ENCODE assay signal across 9 cellular contexts in the genomic region with DNA sequence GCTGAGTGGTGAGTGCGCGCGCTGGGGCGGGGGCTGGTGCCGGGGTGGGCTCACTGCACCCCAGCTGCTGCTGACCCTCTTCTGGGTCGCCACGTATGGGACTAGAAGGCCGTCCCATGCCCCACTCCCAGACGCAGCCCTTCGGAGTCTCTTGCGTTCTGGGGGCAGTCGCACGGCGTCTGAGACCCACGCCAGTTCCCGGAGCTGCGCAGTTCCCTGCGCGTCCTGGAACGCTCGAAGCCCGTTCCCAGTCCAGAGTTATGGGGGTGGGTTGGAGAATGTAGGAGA. TPM values are rescaled to one million over a fixed set of nuclear protein-coding genes. Genes with fewer than 3 reads are reported as not detected.
DNase-seq lines count a peak whose midpoint lies in the region; ATAC-seq and TF ChIP-seq lines count a peak whose summit lies in the region.
"Had no signal": no experiment of that assay in that cellular context is flagged by ENCODE, and none has a peak within 500 bp of the region (broad histone marks: within the 10 kb centered on the region; RNA-seq: fewer than 3 reads in every experiment).

No MANE protein-coding gene starts in this region.

- peak overlapping the region; percentile 96 for H2AFZ ChIP-seq in hepatocyte

- H3K27ac Mint-ChIP-seq in activated T-helper 17 cell treated with anti-CD3 and anti-CD28 coated beads, Interleukin-2, amount 50 U/mL, for 72 hours: no peak overlapping the region

- H3K4me3 Mint-ChIP-seq in activated T-helper 17 cell treated with anti-CD3 and anti-CD28 coated beads, Interleukin-2, amount 50 U/mL, for 72 hours: peak overlapping the region; percentile 71

- TF ChIP-seq POLR2A in sigmoid colon (IDR thresholded peaks at IDR 0.05): no peak

- no peaks in the 10 kb centered on the region for H4K20me1 ChIP-seq in hepatocyte (ENCODE audit: insufficient read depth, poor library complexity, severe bottlenecking)

- H3K36me3 Mint-ChIP-seq in activated T-helper 17 cell treated with anti-CD3 and anti-CD28 coated beads, Interleukin-2, amount 50 U/mL, for 72 hours (ENCODE audit: low read depth): no peaks in the 10 kb centered on the region

- DNase-seq in GM20000 (ENCODE audit: low spot score): peak; percentile 28
- no peak for DNase-seq in hepatocyte (ENCODE audit: low spot score)
- no peak for DNase-seq in sigmoid colon
- DNase-seq in G401 (ENCODE audit: low spot score): no peak
- DNase-seq in OCI-M1 (lab: John Stamatoyannopoulos, UW): no peak
- no peak for DNase-seq in HuH-7.5 (ENCODE audit: low spot score)
- DNase-seq in NCI-H1417 (lab: John Stamatoyannopoulos, UW): no peak
- DNase-seq: SW 1271 had no signal

- H3K4me3 ChIP-seq in hepatocyte: peak overlapping the region; percentile 50
- peak overlapping the region; percentile 63 to 80 (median 66) for H3K4me3 ChIP-seq in sigmoid colon

- no peaks in the 10 kb centered on the region for H3K9me2 ChIP-seq in hepatocyte (replicated peaks; ENCODE audit: insufficient read depth)

- H3K4me1 ChIP-seq in hepatocyte (ENCODE audit: insufficient read depth) (peaks cover 13% of the 10 kb centered on the region), sigmoid colon (peaks cover 0 to 32% (median 28%) of the 10 kb centered on the region in 4 donors)

- TF ChIP-seq CTCF in GM20000 (IDR thresholded peaks at IDR 0.05; ENCODE audit: extremely low read depth, missing control alignments) (no peak), hepatocyte (IDR thresholded peaks at IDR 0.05; ENCODE audit: poor library complexity) (no peak), sigmoid colon (IDR thresholded peaks at IDR 0.05) (no peak)

- TF ChIP-seq EP300 in sigmoid colon (IDR thresholded peaks at IDR 0.05): no peak

- no peaks in the 10 kb centered on the region for H3K9me3 Mint-ChIP-seq in activated T-helper 17 cell treated with anti-CD3 and anti-CD28 coated beads, Interleukin-2, amount 50 U/mL, for 72 hours

- H3K27ac ChIP-seq in hepatocyte (peak overlapping the region; percentile 58), sigmoid colon (peak overlapping the region; percentile 78 to 94 (median 90))

- no peak for ATAC-seq in activated T-helper 17 cell treated with anti-CD3 and anti-CD28 coated beads, Interleukin-2, amount 50 U/mL, for 72 hours (replicated peaks)

- H3K36me3 ChIP-seq in hepatocyte (replicated peaks; ENCODE audit: insufficient read depth, low read depth) (no peaks in the 10 kb centered on the region), sigmoid colon (peaks cover 0 to 18% (median 4%) of the 10 kb centered on the region in 4 donors)

- H3K4me2 ChIP-seq in hepatocyte: peak overlapping the region; percentile 93

- 2% methylated on average over 17 of the region's 22 CpGs for WGBS in hepatocyte (ENCODE audit: low lambda C conversion rate, missing lambda C conversion rate)
- WGBS in sigmoid colon, 2 donors: 1 to 5% methylated on average over 22 of the region's 22 CpGs

- no peaks in the 10 kb centered on the region for H3K79me2 ChIP-seq in hepatocyte

- peaks cover 5% of the 10 kb centered on the region for H3K4me1 Mint-ChIP-seq in activated T-helper 17 cell treated with anti-CD3 and anti-CD28 coated beads, Interleukin-2, amount 50 U/mL, for 72 hours

- H3K9me3 ChIP-seq in hepatocyte (ENCODE audit: low read depth) (no peaks in the 10 kb centered on the region), sigmoid colon (no peaks in the 10 kb centered on the region)

- in situ Hi-C loops in G401 (cut with HindIII; ENCODE audit: low sequenced_read_pairs): no loop called here

- peaks cover 57% of the 10 kb centered on the region for H3K27me3 Mint-ChIP-seq in activated T-helper 17 cell treated with anti-CD3 and anti-CD28 coated beads, Interleukin-2, amount 50 U/mL, for 72 hours

- H3K27me3 ChIP-seq in hepatocyte (peaks cover 34% of the 10 kb centered on the region), sigmoid colon (no peaks in the 10 kb centered on the region)

- intact Hi-C loops in sigmoid colon (cut with DNase I): no loop called here

RNA-seq across cellular contexts. Expression of a gene that starts 0.3 kb away (rescaled TPM):
- 1 to 10 TPM; 1.1 to 1.4 TPM for total RNA-seq in activated T-helper 17 cell treated with anti-CD3 and anti-CD28 coated beads, Interleukin-2, amount 50 U/mL, for 72 hours
- total RNA-seq in hepatocyte (7.6 and 12.6 TPM in 2 replicates), sigmoid colon (10 to 100 TPM; 36.0 to 65.8 (median 48.1) TPM)
- polyA plus RNA-seq in hepatocyte (7.5 and 7.7 TPM in 2 replicates), sigmoid colon (1 to 10 TPM; 1.4 to 5.9 (median 4.8) TPM)
- total RNA-seq in G401 (2014; rRNA removed; shearing (Covaris generic)): 206 and 229 TPM in 2 replicates

RNA-seq across cellular contexts. Expression of a gene that starts 26.3 kb away (rescaled TPM):
- total RNA-seq in activated T-helper 17 cell treated with anti-CD3 and anti-CD28 coated beads, Interleukin-2, amount 50 U/mL, for 72 hours: not detected
- total RNA-seq in hepatocyte (not detected in 2 replicates), sigmoid colon (not detected)
- polyA plus RNA-seq in hepatocyte (not detected in 2 replicates), sigmoid colon (not detected)
- total RNA-seq in G401 (2014; rRNA removed; shearing (Covaris generic)): 6.8 and 10.7 TPM in 2 replicates

RNA-seq across cellular contexts. Expression of a gene that starts 28.7 kb away (rescaled TPM):
- not detected for total RNA-seq in activated T-helper 17 cell treated with anti-CD3 and anti-CD28 coated beads, Interleukin-2, amount 50 U/mL, for 72 hours
- not detected in 2 replicates for total RNA-seq in hepatocyte
- polyA plus RNA-seq in hepatocyte: not detected in 2 replicates
- not detected for total RNA-seq in sigmoid colon
- polyA plus RNA-seq in sigmoid colon: not detected
- 1.4 and 8.1 TPM in 2 replicates for total RNA-seq in G401 (2014; rRNA removed; shearing (Covaris generic))
